Comparison of ENCODE assay signal across 2 cellular contexts in genomic region chr4:168562021-168562691, GRCh38.
TF ChIP-seq lines count a peak whose summit lies in the region.

No MANE protein-coding gene starts in this region.

TF ChIP-seq in A549, 52 proteins besides CTCF, POLR2A, EP300 and RAD21:
- no peak for TF ChIP-seq USF2 (IDR thresholded peaks at IDR 0.05)
- TF ChIP-seq E2F6 (IDR thresholded peaks at IDR 0.05; ENCODE audit: borderline replicate concordance, low read depth): no peak
- no peak for TF ChIP-seq FOSL2 (IDR thresholded peaks at IDR 0.05)
- TF ChIP-seq FOSL2 (CRISPR knock-in tag; IDR thresholded peaks at IDR 0.05): peak; percentile 56; the same call in 1 of the 2 replicates

TF ChIP-seq in IMR-90, 13 proteins besides CTCF, POLR2A, EP300 and RAD21:
- TF ChIP-seq FOS (IDR thresholded peaks at IDR 0.05; ENCODE audit: low read depth, low read length): peak; percentile 58; the same call in 1 of the 2 replicates
- TF ChIP-seq RCOR1 (IDR thresholded peaks at IDR 0.05; ENCODE audit: insufficient replicate concordance, low read length): no peak
TF ChIP-seq in IMR-90: peak in this region for 1.
